In the genomic region with DNA sequence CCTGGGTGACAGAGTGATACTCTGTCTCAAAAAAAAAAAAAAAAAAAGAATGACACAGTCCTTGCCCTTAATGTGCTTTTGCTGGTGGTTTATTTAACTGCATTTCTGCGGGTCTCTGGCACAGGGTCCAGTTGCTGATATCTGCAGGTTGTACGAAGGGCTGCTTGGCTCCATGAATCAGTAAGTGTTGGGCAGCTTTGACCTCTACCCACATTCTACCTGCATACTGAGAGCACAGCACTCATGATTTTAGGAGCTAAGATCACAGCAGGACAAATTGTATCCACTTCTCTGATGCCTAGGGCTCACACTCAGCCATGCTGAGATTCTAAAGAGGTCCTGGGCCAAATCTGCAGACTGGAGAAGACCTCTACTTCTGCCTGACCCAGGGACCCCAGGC, we compare ENCODE assay signal across 34 cellular contexts.
"Had no signal": no experiment of that assay in that cellular context is flagged by ENCODE, and none has a peak within 500 bp of the region (broad histone marks: within the 10 kb centered on the region; RNA-seq: fewer than 3 reads in every experiment).

No MANE protein-coding gene starts in this region.

- H3K4me2 ChIP-seq: KMS-11 had no signal

- DNase-seq: Karpas-422, Kasumi-1, MG63, MM.1S, MV-4-11, NCI-H1048, NCI-H1092, NCI-H1092 treated with DMSO at 0.1 percent for 48 hours, NCI-H1105, NCI-H1105 treated with DMSO at 0.1 percent for 48 hours, NCI-H1417, NCI-H1417 treated with DMSO at 0.1 percent for 48 hours, NCI-H1436, NCI-H1436 treated with DMSO at 0.1 percent for 48 hours, NCI-H146, NCI-H1694, NCI-H1694 treated with DMSO at 0.1 percent for 48 hours, NCI-H187, NCI-H187 treated with DMSO at 0.1 percent for 48 hours, NCI-H1930, NCI-H2029, NCI-H2029 treated with DMSO at 0.1 percent for 48 hours, NCI-H2081, NCI-H2081 treated with DMSO at 0.1 percent for 48 hours, NCI-H2107, NCI-H2171, NCI-H2171 treated with DMSO at 0.1 percent for 48 hours, NCI-H2227 treated with DMSO at 0.1 percent for 48 hours, NCI-H226, NCI-H345, NCI-H446, NCI-H446 treated with DMSO at 0.1 percent for 48 hours, NCI-H510A had no signal

- H3K27me3 ChIP-seq: MG63 had no signal

- H3K36me3 ChIP-seq: MG63 had no signal

- H3K27ac ChIP-seq: KMS-11 had no signal

- H3K4me3 ChIP-seq: MG63 had no signal

- H3K9me3 ChIP-seq: MG63 had no signal
